Comparison of ENCODE assay signal across 12 cellular contexts in genomic region chr19:3765757-3766156, GRCh38. TPM values are rescaled to one million over a fixed set of nuclear protein-coding genes. Genes with fewer than 3 reads are reported as not detected.
DNase-seq lines count a peak whose midpoint lies in the region; ATAC-seq and TF ChIP-seq lines count a peak whose summit lies in the region.
"Not testable (repeated sequence)": the region's sequence is repeated elsewhere in the genome, so short reads cannot be mapped to it uniquely, and the experiment has no call there.
"Had no signal": no experiment of that assay in that cellular context is flagged by ENCODE, and none has a peak within 500 bp of the region (broad histone marks: within the 10 kb centered on the region; RNA-seq: fewer than 3 reads in every experiment).

No MANE protein-coding gene starts in this region.

- H3K9me3 Mint-ChIP-seq in activated naive CD8-positive, alpha-beta T cell treated with anti-CD3 and anti-CD28 coated beads, Interleukin-2, amount 10 ng/mL, durations not matched to agents 7 days and 5 days; effector memory CD8-positive, alpha-beta T cell: not testable (repeated sequence)

- H3K4me1 ChIP-seq in HEK293 (ENCODE audit: control insufficient read depth, insufficient read depth, low read length): not testable (repeated sequence)

- not testable (repeated sequence) for H3K4me3 Mint-ChIP-seq in T-helper 17 cell; activated naive CD8-positive, alpha-beta T cell treated with anti-CD3 and anti-CD28 coated beads, Interleukin-2, amount 10 ng/mL, durations not matched to agents 7 days and 5 days
- H3K4me3 Mint-ChIP-seq in effector memory CD8-positive, alpha-beta T cell: peak overlapping the region; percentile 52 to 54

- not testable (repeated sequence) for H3K4me3 ChIP-seq in HEK293 (ENCODE audit: low read depth, low read length)

- CTCF ChIA-PET in HEK293 (lab: Yijun Ruan, JAX): interaction anchor here (0.8 kb wide), 1 partner anchor 47 kb away, joined by 4 read pairs; no protein-coding TSS in a partner anchor

- H3K36me3 Mint-ChIP-seq in T-helper 17 cell (ENCODE audit: low read depth): not testable (repeated sequence)
- H3K36me3 Mint-ChIP-seq in activated naive CD8-positive, alpha-beta T cell treated with anti-CD3 and anti-CD28 coated beads, Interleukin-2, amount 10 ng/mL, durations not matched to agents 7 days and 5 days: peaks cover 16% of the 10 kb centered on the region
- peaks cover 77% of the 10 kb centered on the region for H3K36me3 Mint-ChIP-seq in effector memory CD8-positive, alpha-beta T cell (ENCODE audit: insufficient read depth)

- POLR2A ChIA-PET in HEK293 (lab: Yijun Ruan, JAX): not testable (repeated sequence)
- POLR2A ChIA-PET in activated naive CD8-positive, alpha-beta T cell treated with anti-CD3 and anti-CD28 coated beads, Interleukin-2, amount 10 ng/mL, durations not matched to agents 7 days and 5 days (lab: Charles Lee): interaction anchor here (0.7 to 2.0 kb wide), 4 partner anchors 17 to 219 kb away, joined by 3 to 5 read pairs (median 4); partner anchors contain the start of gene EEF2

- H3K27me3 Mint-ChIP-seq in T-helper 17 cell; activated naive CD8-positive, alpha-beta T cell treated with anti-CD3 and anti-CD28 coated beads, Interleukin-2, amount 10 ng/mL, durations not matched to agents 7 days and 5 days; effector memory CD8-positive, alpha-beta T cell: not testable (repeated sequence)

- TF ChIP-seq CTCF in HEK293 (tag by site-specific recombination; IDR thresholded peaks at IDR 0.05): not testable (repeated sequence)

- peaks cover 30% of the 10 kb centered on the region for H3K4me1 Mint-ChIP-seq in T-helper 17 cell
- peaks cover 23% of the 10 kb centered on the region for H3K4me1 Mint-ChIP-seq in activated naive CD8-positive, alpha-beta T cell treated with anti-CD3 and anti-CD28 coated beads, Interleukin-2, amount 10 ng/mL, durations not matched to agents 7 days and 5 days
- peaks cover 27 to 32% of the 10 kb centered on the region in 2 donors for H3K4me1 Mint-ChIP-seq in effector memory CD8-positive, alpha-beta T cell (ENCODE audit: low read depth in 2 of 2)

- peak overlapping the region; percentile 79 for H3K27ac Mint-ChIP-seq in T-helper 17 cell
- peak overlapping the region; percentile 85 for H3K27ac Mint-ChIP-seq in activated naive CD8-positive, alpha-beta T cell treated with anti-CD3 and anti-CD28 coated beads, Interleukin-2, amount 10 ng/mL, durations not matched to agents 7 days and 5 days
- H3K27ac Mint-ChIP-seq in effector memory CD8-positive, alpha-beta T cell: peak overlapping the region in 1 of 2 donors; percentile 93

- not testable (repeated sequence) for H3K27ac ChIP-seq in HEK293 (ENCODE audit: extremely low read depth, low read depth, low read length)

- DNase-seq in EL (peak; percentile 40), kidney tubule cell (ENCODE audit: low spot score) (peak; percentile 35)
- not testable (repeated sequence) for DNase-seq in T-helper 17 cell; activated naive CD8-positive, alpha-beta T cell treated with anti-CD3 and anti-CD28 coated beads, Interleukin-2, amount 10 ng/mL, durations not matched to agents 7 days and 5 days; effector memory CD8-positive, alpha-beta T cell

- not testable (repeated sequence) for ATAC-seq in T-helper 17 cell; activated naive CD8-positive, alpha-beta T cell treated with anti-CD3 and anti-CD28 coated beads, Interleukin-2, amount 10 ng/mL, durations not matched to agents 7 days and 5 days (ENCODE audit: low read depth); effector memory CD8-positive, alpha-beta T cell (replicated peaks)

- H3K9me3 ChIP-seq in HEK293 (ENCODE audit: control insufficient read depth, insufficient read depth, low read depth, low read length); T-helper 17 cell (ENCODE audit: control insufficient read depth, low read length, poor library complexity, severe bottlenecking): not testable (repeated sequence)

- peaks cover 0 to 21% of the 10 kb centered on the region in 2 experiments; a peak in 2 of 3 replicates for H3K36me3 ChIP-seq in HEK293 (ENCODE audit: control insufficient read depth in 2 of 2, insufficient read depth in 1 of 2, low read length in 2 of 2)

TF ChIP-seq in HEK293, 187 proteins besides CTCF, POLR2A, EP300 and RAD21:
- TF ChIP-seq ZNF362 (tag by site-specific recombination; IDR thresholded peaks at IDR 0.05): 0 out of 2 replicates have a peak, but pooled peaks have one; percentile 58

RNA-seq across cellular contexts. Expression of gene MRPL54, which starts 3.3 kb away (rescaled TPM):
- total RNA-seq in T-helper 17 cell: 10 to 100 TPM; 63.9 to 86.2 TPM
- 10 to 100 TPM; 68.9 to 73.9 TPM for total RNA-seq in activated naive CD8-positive, alpha-beta T cell treated with anti-CD3 and anti-CD28 coated beads, Interleukin-2, amount 10 ng/mL, durations not matched to agents 7 days and 5 days

RNA-seq across cellular contexts. Expression of gene APBA3, which starts 4.3 kb away (rescaled TPM):
- 10 to 100 TPM; 71.9 to 75.1 TPM for total RNA-seq in T-helper 17 cell
- 10 to 100 TPM; 54.5 to 61.9 TPM for total RNA-seq in activated naive CD8-positive, alpha-beta T cell treated with anti-CD3 and anti-CD28 coated beads, Interleukin-2, amount 10 ng/mL, durations not matched to agents 7 days and 5 days

RNA-seq across cellular contexts. Expression of gene RAX2, which starts 6.3 kb away (rescaled TPM):
- not detected for total RNA-seq in T-helper 17 cell
- total RNA-seq in activated naive CD8-positive, alpha-beta T cell treated with anti-CD3 and anti-CD28 coated beads, Interleukin-2, amount 10 ng/mL, durations not matched to agents 7 days and 5 days: not detected
- total RNA-seq: CD4-positive, alpha-beta memory T cell; Daoy; H4; HFFc6; HT1080; K562 had no signal

RNA-seq across cellular contexts. Expression of gene MATK, which starts 20.4 kb away (rescaled TPM):
- 10 to 100 TPM; 10.0 to 13.3 TPM for total RNA-seq in T-helper 17 cell
- total RNA-seq in activated naive CD8-positive, alpha-beta T cell treated with anti-CD3 and anti-CD28 coated beads, Interleukin-2, amount 10 ng/mL, durations not matched to agents 7 days and 5 days: 10 to 100 TPM; 29.4 to 31.8 TPM
- total RNA-seq: HFFc6, HT1080 had no signal

RNA-seq across cellular contexts. Expression of gene TJP3, which starts 57.6 kb away (rescaled TPM):
- 10 to 100 TPM; 13.4 to 14.2 TPM for total RNA-seq in T-helper 17 cell
- total RNA-seq in activated naive CD8-positive, alpha-beta T cell treated with anti-CD3 and anti-CD28 coated beads, Interleukin-2, amount 10 ng/mL, durations not matched to agents 7 days and 5 days: 1 to 10 TPM; 5.2 to 7.6 TPM
- total RNA-seq: Daoy, H4, HFFc6, HT1080 had no signal
